1 cellular context compared by ENCODE assay signal in genomic region chr18:57527479-57528237, GRCh38.
TF ChIP-seq lines count a peak whose summit lies in the region.

No MANE protein-coding gene starts in this region.

TF ChIP-seq in HepG2, 621 proteins besides CTCF, POLR2A, EP300 and RAD21 (continued from another document and continues in another):
- no peak for TF ChIP-seq ZNF780A (CRISPR knock-in tag; IDR thresholded peaks at IDR 0.05)
- TF ChIP-seq KLF12 (CRISPR knock-in tag; IDR thresholded peaks at IDR 0.05; ENCODE audit: borderline replicate concordance) = no peak
- no peak for TF ChIP-seq ZNF703 (CRISPR knock-in tag; IDR thresholded peaks at IDR 0.05; ENCODE audit: borderline replicate concordance)
- no peak for TF ChIP-seq ZNF235 (CRISPR knock-in tag; IDR thresholded peaks at IDR 0.05; ENCODE audit: borderline replicate concordance)
- TF ChIP-seq ZNF747 (CRISPR knock-in tag; IDR thresholded peaks at IDR 0.05; ENCODE audit: borderline replicate concordance) = no peak
- peak; percentile 94 for TF ChIP-seq ZSCAN25 (CRISPR knock-in tag; IDR thresholded peaks at IDR 0.05)
- TF ChIP-seq IKZF5 (CRISPR knock-in tag; IDR thresholded peaks at IDR 0.05) = no peak
- TF ChIP-seq ZBTB14 (CRISPR knock-in tag; IDR thresholded peaks at IDR 0.05) = no peak
- TF ChIP-seq NR2F1 (CRISPR knock-in tag; IDR thresholded peaks at IDR 0.05) = 0 out of 4 replicates have a peak, but pooled peaks of 1 of the 2 experiments have one; percentile 12
- no peak; the same call in 1 of the 2 replicates for TF ChIP-seq ARID5B (CRISPR knock-in tag; IDR thresholded peaks at IDR 0.05)
- peak; percentile 74 for TF ChIP-seq ZBTB33 (CRISPR knock-in tag; IDR thresholded peaks at IDR 0.05)
- TF ChIP-seq USF2 (IDR thresholded peaks at IDR 0.05; ENCODE audit: low read depth, low read length) = no peak
- no peak for TF ChIP-seq USF2 (CRISPR knock-in tag; IDR thresholded peaks at IDR 0.05; ENCODE audit: borderline replicate concordance)
- peak; percentile 43; the same call in 1 of the 2 replicates for TF ChIP-seq HDAC1 (CRISPR knock-in tag; IDR thresholded peaks at IDR 0.05)
- no peak for TF ChIP-seq ZNF576 (CRISPR knock-in tag; IDR thresholded peaks at IDR 0.05)
- TF ChIP-seq ATRX (CRISPR knock-in tag; IDR thresholded peaks at IDR 0.05; ENCODE audit: borderline replicate concordance) = no peak
- TF ChIP-seq ZNF674 (CRISPR knock-in tag; IDR thresholded peaks at IDR 0.05; ENCODE audit: low read depth) = no peak
- TF ChIP-seq DR1 (CRISPR knock-in tag; IDR thresholded peaks at IDR 0.05) = no peak
- no peak for TF ChIP-seq TEAD3 (CRISPR knock-in tag; optimal IDR thresholded peaks at IDR 0.05; ENCODE audit: borderline replicate concordance)
- TF ChIP-seq NR2F6 (IDR thresholded peaks at IDR 0.05) = no peak
- TF ChIP-seq NR2F6 (CRISPR knock-in tag; IDR thresholded peaks at IDR 0.05) = no peak
- no peak for TF ChIP-seq TSC22D2 (CRISPR knock-in tag; IDR thresholded peaks at IDR 0.05; ENCODE audit: borderline replicate concordance)
- TF ChIP-seq REPIN1 (CRISPR knock-in tag; IDR thresholded peaks at IDR 0.05; ENCODE audit: borderline replicate concordance, low read depth) = no peak
- TF ChIP-seq TCF7L2 (IDR thresholded peaks at IDR 0.05; ENCODE audit: low read depth, low read length) = no peak
- TF ChIP-seq U2AF1 (optimal IDR thresholded peaks at IDR 0.05; ENCODE audit: low read depth, low read length) = no peak
- TF ChIP-seq ZNF280D (CRISPR knock-in tag; IDR thresholded peaks at IDR 0.05) = no peak
- TF ChIP-seq RARA (CRISPR knock-in tag; IDR thresholded peaks at IDR 0.05) = 0 out of 2 replicates have a peak, but pooled peaks have one; percentile 26
- TF ChIP-seq FLYWCH1 (CRISPR knock-in tag; IDR thresholded peaks at IDR 0.05) = no peak
- no peak for TF ChIP-seq NFYB (CRISPR knock-in tag; IDR thresholded peaks at IDR 0.05)
- no peak for TF ChIP-seq GLMP (CRISPR knock-in tag; IDR thresholded peaks at IDR 0.05; ENCODE audit: borderline replicate concordance)
- peak; percentile 86 for TF ChIP-seq ZNF12 (CRISPR knock-in tag; IDR thresholded peaks at IDR 0.05)
- TF ChIP-seq TCF7 (IDR thresholded peaks at IDR 0.05; ENCODE audit: low read depth) = peak; percentile 70
- TF ChIP-seq TFE3 (CRISPR knock-in tag; IDR thresholded peaks at IDR 0.05) = no peak
- no peak for TF ChIP-seq DNMT1 (CRISPR knock-in tag; IDR thresholded peaks at IDR 0.05)
- TF ChIP-seq ELF4 (CRISPR knock-in tag; IDR thresholded peaks at IDR 0.05; ENCODE audit: borderline replicate concordance) = no peak
- TF ChIP-seq ARID3A (IDR thresholded peaks at IDR 0.05; ENCODE audit: low read depth, low read length) = no peak
- peak; percentile 72 for TF ChIP-seq ZBTB43 (CRISPR knock-in tag; conservative IDR thresholded peaks at IDR 0.05)
